Comparison of ENCODE assay signal across 8 cellular contexts in the genomic region with DNA sequence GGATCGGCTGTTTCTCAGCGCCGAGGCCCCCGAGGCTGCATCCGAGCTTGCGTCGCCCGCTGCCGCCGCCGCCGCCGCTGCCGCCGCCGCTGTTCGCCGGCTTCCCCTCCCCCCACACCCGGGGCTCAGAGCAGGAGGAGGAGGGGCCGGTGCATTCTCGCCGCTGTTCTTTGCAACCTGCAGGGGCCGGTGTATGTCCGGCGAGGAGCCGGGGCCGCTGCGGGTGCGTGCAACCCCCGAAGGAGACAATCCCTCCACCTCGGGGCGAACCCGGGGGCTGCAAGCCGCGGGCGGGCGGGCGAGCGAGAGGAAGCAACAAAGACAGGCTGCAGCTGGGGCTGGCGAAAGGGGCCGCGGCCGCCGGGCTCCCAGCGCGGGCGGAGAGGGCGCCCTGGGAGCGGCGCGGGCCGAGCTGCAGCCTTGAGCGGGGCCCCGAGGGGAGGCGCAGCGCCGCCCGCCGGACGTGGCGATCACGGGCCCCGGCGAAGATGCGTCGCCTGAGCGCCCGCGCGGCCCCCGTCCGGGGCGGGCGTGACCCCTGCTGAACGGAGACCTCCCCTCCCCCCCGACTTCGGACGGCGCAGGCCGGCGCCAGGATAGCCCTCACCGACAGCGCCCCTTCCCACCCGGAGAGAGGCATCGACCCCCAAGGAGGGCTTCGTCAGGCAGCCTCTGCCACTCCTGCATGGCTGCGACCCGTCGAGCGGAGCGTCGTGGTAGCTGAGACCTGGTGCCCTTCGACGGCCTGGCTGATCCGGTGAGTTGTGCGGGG. TPM values are rescaled to one million over a fixed set of nuclear protein-coding genes. Genes with fewer than 3 reads are reported as not detected.
DNase-seq lines count a peak whose midpoint lies in the region; ATAC-seq and TF ChIP-seq lines count a peak whose summit lies in the region.

No MANE protein-coding gene starts in this region.

- DNase-seq in GM12864 (ENCODE audit: low read depth) (no peak), NCI-H2171 (lab: John Stamatoyannopoulos, UW) (peak; percentile 34), ecto neural progenitor cell (ENCODE audit: low spot score) (peak; percentile 94), mucosa of descending colon (peak; percentile 74 to 82 (median 79)), putamen (ENCODE audit: low spot score) (no peak)
- DNase-seq in activated CD4-positive, alpha-beta T cell treated with anti-CD3 and anti-CD28 coated beads, Interleukin-2, amount 50 U/mL, for 48 hours: peak; percentile 53 to 61
- peak; percentile 10 to 23 for DNase-seq in stimulated activated CD8-positive, alpha-beta memory T cell treated with anti-CD3 and anti-CD28 coated beads, Interleukin-4, amount 100 ng/mL, for 4 hours (ENCODE audit: low read depth in 2 of 2, low spot score in 1 of 2)

- no peaks in the 10 kb centered on the region for H3K9me3 ChIP-seq in mucosa of descending colon

- intact Hi-C loops in mucosa of descending colon (cut with DNase I, micrococcal nuclease): no loop called here

- peaks cover 18% of the 10 kb centered on the region for H3K4me1 ChIP-seq in mucosa of descending colon (ENCODE audit: low read depth)

- TF ChIP-seq CTCF in GM12864 (IDR thresholded peaks at IDR 0.05; ENCODE audit: low read depth, low read length, missing control alignments) (peak; percentile 4), mucosa of descending colon (IDR thresholded peaks at IDR 0.05) (no peak)

- peak; percentile 27 for ATAC-seq in HG02642 (IDR thresholded peaks at IDR 0.05; ENCODE audit: poor library complexity, unreplicated experiment)
- peak; percentile 53 for ATAC-seq in mucosa of descending colon

- peak overlapping the region; percentile 50 for H3K4me3 ChIP-seq in GM12864 (ENCODE audit: low read depth, low read length)
- peak overlapping the region; percentile 22 for H3K4me3 ChIP-seq in mucosa of descending colon

- H3K36me3 ChIP-seq in mucosa of descending colon (ENCODE audit: low read depth): no peaks in the 10 kb centered on the region

RNA-seq across cellular contexts. Expression of gene FAM222A, which starts 0.7 kb away (rescaled TPM):
- total RNA-seq in mucosa of descending colon: 1 to 10 TPM; 1.7 to 4.4 (median 3.5) TPM

Comparison
In these comparisons a context has a peak if more than half of its experiments do, and no peak if none do; other contexts are left out.
1. DNase-seq: peak in NCI-H2171 (single experiment), activated CD4-positive, alpha-beta T cell treated with anti-CD3 and anti-CD28 coated beads, Interleukin-2, amount 50 U/mL, for 48 hours (2 of 2), ecto neural progenitor cell (single experiment), mucosa of descending colon (3 of 3) and stimulated activated CD8-positive, alpha-beta memory T cell treated with anti-CD3 and anti-CD28 coated beads, Interleukin-4, amount 100 ng/mL, for 4 hours (2 of 2); none in GM12864 (single experiment) and putamen (single experiment).